ENCODE assay signal across 8 cellular contexts in the genomic region with DNA sequence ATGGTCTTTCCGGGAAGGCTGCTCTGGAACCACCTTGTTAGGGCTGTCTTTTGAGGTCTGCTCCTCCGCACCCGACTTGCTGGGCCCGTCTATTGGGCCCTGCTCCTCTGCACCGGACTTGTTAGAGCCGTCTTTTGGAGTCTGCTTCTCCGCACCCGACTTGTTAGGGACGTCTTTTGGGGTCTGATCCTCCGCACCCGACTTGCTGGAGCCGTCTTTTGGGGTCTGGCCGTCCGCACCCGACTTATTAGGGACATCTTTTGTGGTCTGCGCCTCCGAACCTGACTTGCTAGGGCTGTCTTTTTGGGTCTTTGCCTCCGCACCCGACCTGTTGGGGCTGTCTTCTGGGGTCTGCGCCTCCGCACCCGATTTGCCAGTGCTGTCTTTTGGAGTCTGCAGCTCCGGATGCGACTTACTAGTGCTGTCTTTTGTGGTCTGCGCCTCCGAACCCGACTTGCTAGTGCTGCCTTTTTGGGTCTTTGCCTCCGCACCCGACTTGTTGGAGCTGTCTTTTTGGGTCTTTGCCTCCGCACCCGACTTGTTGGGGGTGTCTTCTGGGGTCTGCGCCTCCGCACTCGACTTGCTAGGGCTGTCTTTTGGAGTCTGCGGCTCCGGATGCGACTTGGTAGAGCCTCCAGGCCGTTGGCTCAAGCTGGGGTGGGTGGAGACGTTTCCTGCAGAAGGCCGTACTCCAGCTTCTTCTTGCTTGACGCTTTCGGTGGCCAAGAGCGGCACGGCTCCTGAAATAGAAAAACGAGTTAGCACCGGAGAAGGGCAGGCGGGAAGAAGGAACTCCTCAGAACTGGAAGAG. TPM values are rescaled to one million over a fixed set of nuclear protein-coding genes. Genes with fewer than 3 reads are reported as not detected.
DNase-seq lines count a peak whose midpoint lies in the region; ATAC-seq and TF ChIP-seq lines count a peak whose summit lies in the region.

No MANE protein-coding gene starts in this region.

- H3K9ac ChIP-seq in SK-N-SH (peak overlapping the region; percentile 85), skeletal muscle satellite cell (ENCODE audit: low read depth, low read length) (peak overlapping the region; percentile 94)

- no peak for TF ChIP-seq POLR2A in adrenal gland (IDR thresholded peaks at IDR 0.05)

- 0 out of 4 replicates have a peak, but pooled peaks of 1 of the 2 experiments have one; percentile 7 for TF ChIP-seq EP300 in SK-N-SH (IDR thresholded peaks at IDR 0.05; ENCODE audit: borderline replicate concordance in 1 of 2, low read depth in 1 of 2, low read length in 1 of 2)

- WGBS in SK-N-SH (ENCODE audit: low lambda C conversion rate) = 6% methylated on average over 43 of the region's 47 CpGs
- WGBS in adrenal gland, 4 donors = 4 to 7% (median 4%) methylated on average over 38 to 47 of the region's 47 CpGs

- CTCF ChIA-PET in SK-N-SH (lab: Yijun Ruan, JAX) = interaction anchor here (1.0 to 1.8 kb wide), 5 partner anchors 13 to 101 kb away, joined by 3 read pairs; a partner anchor contains a TSS

- H3K27ac ChIP-seq in SK-N-SH (ENCODE audit: low read depth in 2 of 2, low read length in 1 of 2) (peak overlapping the region; percentile 88 to 97; a peak in 2 of 4 replicates), adrenal gland (peak overlapping the region; percentile 89 to 99 (median 94))

- no peaks in the 10 kb centered on the region for H3K9me2 ChIP-seq in SK-N-SH

- H3K4me1 ChIP-seq in SK-N-SH (ENCODE audit: control insufficient read depth in 1 of 2, insufficient read depth in 2 of 2, low read depth in 1 of 2, low read length in 1 of 2) = peaks cover 7 to 24% of the 10 kb centered on the region in 2 experiments; a peak in 3 of 4 replicates
- peaks cover 47 to 55% of the 10 kb centered on the region in 2 donors for H3K4me1 ChIP-seq in adrenal gland (replicated peaks in 1 of 2)
- H3K4me1 ChIP-seq in skeletal muscle satellite cell (ENCODE audit: control insufficient read depth, insufficient read depth, low read length) = peaks cover 14% of the 10 kb centered on the region

- peak; percentile 3 for ATAC-seq in HG03045 (IDR thresholded peaks at IDR 0.05; ENCODE audit: unreplicated experiment)
- ATAC-seq in GM19467 (IDR thresholded peaks at IDR 0.05; ENCODE audit: unreplicated experiment) = no peak

- H3K4me2 ChIP-seq in SK-N-SH (peak overlapping the region; percentile 100), skeletal muscle satellite cell (ENCODE audit: low read length) (peak overlapping the region; percentile 97)

- H3K9me3 ChIP-seq in SK-N-SH (no peaks in the 10 kb centered on the region), adrenal gland (replicated peaks in 1 of 3) (no peaks in the 10 kb centered on the region), skeletal muscle satellite cell (replicated peaks; ENCODE audit: low read length) (no peaks in the 10 kb centered on the region)

- H3K36me3 ChIP-seq in SK-N-SH (replicated peaks in 1 of 2; ENCODE audit: control insufficient read depth in 1 of 2, insufficient read depth in 2 of 2, low read length in 1 of 2) (peaks cover 28 to 43% of the 10 kb centered on the region in 2 experiments), adrenal gland (replicated peaks in 1 of 2) (peaks cover 0 to 29% of the 10 kb centered on the region in 2 donors), skeletal muscle satellite cell (ENCODE audit: insufficient read depth, low read length) (peaks cover 39% of the 10 kb centered on the region)

- peaks cover 57% of the 10 kb centered on the region for H3K79me2 ChIP-seq in SK-N-SH (ENCODE audit: insufficient read depth)

- intact Hi-C loops in adrenal gland (cut with DNase I) = no loop called here

- H3K4me3 ChIP-seq in SK-N-SH (ENCODE audit: low read depth in 2 of 2, low read length in 1 of 2) (peak overlapping the region; percentile 73 to 95), adrenal gland (peak overlapping the region; percentile 9 to 99 (median 82)), iPS-11a (ENCODE audit: low read depth, low read length) (peak overlapping the region; percentile 94), skeletal muscle satellite cell (ENCODE audit: low read length) (peak overlapping the region; percentile 92)

- TF ChIP-seq RAD21 in SK-N-SH (IDR thresholded peaks at IDR 0.05; ENCODE audit: low read length) = no peak

- peaks cover 3% of the 10 kb centered on the region for H3F3A ChIP-seq in SK-N-SH (replicated peaks; ENCODE audit: insufficient read depth)

- H3K27me3 ChIP-seq in SK-N-SH (ENCODE audit: insufficient read depth) = no peaks in the 10 kb centered on the region
- H3K27me3 ChIP-seq in adrenal gland = no peaks in the 10 kb centered on the region
- no peaks in the 10 kb centered on the region for H3K27me3 ChIP-seq in skeletal muscle satellite cell (ENCODE audit: control insufficient read depth, insufficient read depth, low read length)

- POLR2A ChIA-PET in SK-N-SH (lab: Yijun Ruan, JAX) = interaction anchor here (0.6 to 3.1 kb wide), 10 partner anchors 9 to 284 kb away, joined by 3 to 14 read pairs (median 4); a partner anchor contains a TSS

- peak; percentile 4 to 42 for DNase-seq in NCI-H2081 (lab: John Stamatoyannopoulos, UW)
- no peak for DNase-seq in NCI-H2081 treated with DMSO at 0.1 percent for 48 hours (lab: John Stamatoyannopoulos, UW)
- DNase-seq in SK-N-SH = no peak
- peak; percentile 47 to 78 (median 62) for DNase-seq in adrenal gland

- H4K20me1 ChIP-seq in SK-N-SH (ENCODE audit: insufficient read depth) = peaks cover 35% of the 10 kb centered on the region

- peak overlapping the region; percentile 93; the same call in 1 of the 2 replicates for H2AFZ ChIP-seq in SK-N-SH (ENCODE audit: low read depth)

- TF ChIP-seq CTCF in SK-N-SH (IDR thresholded peaks at IDR 0.05) = no peak
- no peak for TF ChIP-seq CTCF in adrenal gland (IDR thresholded peaks at IDR 0.05)

TF ChIP-seq in SK-N-SH, 30 proteins besides CTCF, POLR2A, EP300 and RAD21 (continues in another document):
- TF ChIP-seq TAF1 (IDR thresholded peaks at IDR 0.05; ENCODE audit: borderline replicate concordance, low read depth, low read length) (no peak), GABPA (IDR thresholded peaks at IDR 0.05; ENCODE audit: low read depth) (no peak), EZH2phosphoT487 (IDR thresholded peaks at IDR 0.05; ENCODE audit: borderline replicate concordance, low read depth) (no peak), NFIC (IDR thresholded peaks at IDR 0.05; ENCODE audit: borderline replicate concordance) (no peak), RFX5 (IDR thresholded peaks at IDR 0.05; ENCODE audit: low read length) (no peak), POLR2AphosphoS5 (IDR thresholded peaks at IDR 0.05; ENCODE audit: low read depth, low read length) (no peak), MXI1 (IDR thresholded peaks at IDR 0.05; ENCODE audit: low read depth, low read length) (no peak), RCOR1 (IDR thresholded peaks at IDR 0.05; ENCODE audit: low read length) (no peak), FOSL2 (IDR thresholded peaks at IDR 0.05; ENCODE audit: borderline replicate concordance, low read depth) (no peak), FOXM1 (IDR thresholded peaks at IDR 0.05; ENCODE audit: low read depth) (no peak)
- TF ChIP-seq, protein P1, sequence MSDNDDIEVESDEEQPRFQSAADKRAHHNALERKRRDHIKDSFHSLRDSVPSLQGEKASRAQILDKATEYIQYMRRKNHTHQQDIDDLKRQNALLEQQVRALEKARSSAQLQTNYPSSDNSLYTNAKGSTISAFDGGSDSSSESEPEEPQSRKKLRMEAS (IDR thresholded peaks at IDR 0.05; ENCODE audit: low read depth) = no peak
- TF ChIP-seq, protein P2, sequence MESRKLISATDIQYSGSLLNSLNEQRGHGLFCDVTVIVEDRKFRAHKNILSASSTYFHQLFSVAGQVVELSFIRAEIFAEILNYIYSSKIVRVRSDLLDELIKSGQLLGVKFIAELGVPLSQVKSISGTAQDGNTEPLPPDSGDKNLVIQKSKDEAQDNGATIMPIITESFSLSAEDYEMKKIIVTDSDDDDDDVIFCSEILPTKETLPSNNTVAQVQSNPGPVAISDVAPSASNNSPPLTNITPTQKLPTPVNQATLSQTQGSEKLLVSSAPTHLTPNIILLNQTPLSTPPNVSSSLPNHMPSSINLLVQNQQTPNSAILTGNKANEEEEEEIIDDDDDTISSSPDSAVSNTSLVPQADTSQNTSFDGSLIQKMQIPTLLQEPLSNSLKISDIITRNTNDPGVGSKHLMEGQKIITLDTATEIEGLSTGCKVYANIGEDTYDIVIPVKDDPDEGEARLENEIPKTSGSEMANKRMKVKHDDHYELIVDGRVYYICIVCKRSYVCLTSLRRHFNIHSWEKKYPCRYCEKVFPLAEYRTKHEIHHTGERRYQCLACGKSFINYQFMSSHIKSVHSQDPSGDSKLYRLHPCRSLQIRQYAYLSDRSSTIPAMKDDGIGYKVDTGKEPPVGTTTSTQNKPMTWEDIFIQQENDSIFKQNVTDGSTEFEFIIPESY (IDR thresholded peaks at IDR 0.05; ENCODE audit: borderline replicate concordance, low read depth) = no peak
- TF ChIP-seq, protein P3, sequence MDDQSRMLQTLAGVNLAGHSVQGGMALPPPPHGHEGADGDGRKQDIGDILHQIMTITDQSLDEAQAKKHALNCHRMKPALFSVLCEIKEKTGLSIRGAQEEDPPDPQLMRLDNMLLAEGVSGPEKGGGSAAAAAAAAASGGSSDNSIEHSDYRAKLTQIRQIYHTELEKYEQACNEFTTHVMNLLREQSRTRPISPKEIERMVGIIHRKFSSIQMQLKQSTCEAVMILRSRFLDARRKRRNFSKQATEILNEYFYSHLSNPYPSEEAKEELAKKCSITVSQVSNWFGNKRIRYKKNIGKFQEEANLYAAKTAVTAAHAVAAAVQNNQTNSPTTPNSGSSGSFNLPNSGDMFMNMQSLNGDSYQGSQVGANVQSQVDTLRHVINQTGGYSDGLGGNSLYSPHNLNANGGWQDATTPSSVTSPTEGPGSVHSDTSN (IDR thresholded peaks at IDR 0.05) = no peak

RNA-seq across cellular contexts. Expression of a gene that starts 0.6 kb away (rescaled TPM):
- polyA plus RNA-seq in SK-N-SH (2012; rRNA removed) = 138 and 140 TPM in 2 replicates
- 107 and 114 TPM in 2 replicates for polyA plus RNA-seq in SK-N-SH (2012; cell fraction: cytosol; rRNA removed)
- 76.0 and 97.4 TPM in 2 replicates for polyA plus RNA-seq in SK-N-SH (2012; cell fraction: nucleus; rRNA removed)
- 100 to 1,000 TPM; 130 to 186 (median 145) TPM for total RNA-seq in adrenal gland
- 10 to 100 TPM; 14.8 to 94.4 (median 25.0) TPM for polyA plus RNA-seq in adrenal gland
- total RNA-seq in skeletal muscle satellite cell (2012; rRNA removed) = 72.5 and 81.7 TPM in 2 replicates

RNA-seq across cellular contexts. Expression of a gene that starts 27.2 kb away (rescaled TPM):
- 28.0 and 37.7 TPM in 2 replicates for polyA plus RNA-seq in SK-N-SH (2012; rRNA removed)
- 20.5 and 24.4 TPM in 2 replicates for polyA plus RNA-seq in SK-N-SH (2012; cell fraction: cytosol; rRNA removed)
- polyA plus RNA-seq in SK-N-SH (2012; cell fraction: nucleus; rRNA removed) = 33.4 and 58.1 TPM in 2 replicates
- 100 to 1,000 TPM in 7 of 8 donors, 10 to 100 TPM in 1; 93.8 to 178 (median 131) TPM for total RNA-seq in adrenal gland
- 100 to 1,000 TPM in 1 of 3 donors, 10 to 100 TPM in 2; 26.1 to 209 (median 60.7) TPM for polyA plus RNA-seq in adrenal gland
- total RNA-seq in skeletal muscle satellite cell (2012; rRNA removed) = 40.0 and 47.7 TPM in 2 replicates

RNA-seq across cellular contexts. Expression of a gene that starts 27.4 kb away (rescaled TPM):
- polyA plus RNA-seq in SK-N-SH (2012; rRNA removed) (15.4 and 25.1 TPM in 2 replicates), adrenal gland (10 to 100 TPM; 18.9 to 69.0 (median 63.1) TPM)
- polyA plus RNA-seq in SK-N-SH (2012; cell fraction: cytosol; rRNA removed) = 7.7 and 9.2 TPM in 2 replicates
- polyA plus RNA-seq in SK-N-SH (2012; cell fraction: nucleus; rRNA removed) = 70.2 and 88.5 TPM in 2 replicates
- total RNA-seq in adrenal gland = 10 to 100 TPM; 12.3 to 37.0 (median 25.3) TPM
- total RNA-seq in skeletal muscle satellite cell (2012; rRNA removed) = 10.6 and 14.4 TPM in 2 replicates

Comparison
In these comparisons a context has a peak if more than half of its experiments do, and no peak if none do; other contexts are left out.
1. DNase-seq: peak in NCI-H2081 (2 of 2) and adrenal gland (7 of 7); none in NCI-H2081 treated with DMSO at 0.1 percent for 48 hours (single experiment) and SK-N-SH (single experiment).
2. Peak in every context shown above with its lines, with median percentiles within 50 percentile points of each other: H3K4me3 ChIP-seq.